ENCODE assay signal across 20 cellular contexts in genomic region chr11:101354801-101355200, GRCh38.
"Had no signal": no experiment of that assay in that cellular context is flagged by ENCODE, and none has a peak within 500 bp of the region (broad histone marks: within the 10 kb centered on the region; RNA-seq: fewer than 3 reads in every experiment).

No MANE protein-coding gene starts in this region.

- DNase-seq: stimulated activated CD4-positive, alpha-beta T cell treated with anti-CD3 and anti-CD28 coated beads, Interleukin-2, amount 100 ng/mL, for 48 hours; stimulated activated CD4-positive, alpha-beta T cell treated with anti-CD3 and anti-CD28 coated beads, Interleukin-4, amount 100 ng/mL, for 1 hour; stimulated activated CD4-positive, alpha-beta T cell treated with anti-CD3 and anti-CD28 coated beads, Interleukin-4, amount 100 ng/mL, for 24 hours; stimulated activated CD4-positive, alpha-beta T cell treated with anti-CD3 and anti-CD28 coated beads, Interleukin-4, amount 100 ng/mL, for 4 hours; stimulated activated CD8-positive, alpha-beta memory T cell treated with anti-CD3 and anti-CD28 coated beads, Interleukin-4, amount 100 ng/mL, for 48 hours; stimulated activated naive B cell treated with anti-CD40 and anti-IgM and Interleukin-4, amounts not matched to agents 10 μg/mL and 1 μg/mL and 100 μg/mL, for 72 hours; stimulated activated naive CD4-positive, alpha-beta T cell; stimulated activated naive CD4-positive, alpha-beta T cell treated with Interleukin-2 at 50 U/mL for 16 hours; stimulated activated naive CD8-positive, alpha-beta T cell treated with anti-CD3 and anti-CD28 coated beads, Interleukin-15, amount 100 ng/mL, for 72 hours; stimulated activated naive CD8-positive, alpha-beta T cell treated with anti-CD3 and anti-CD28 coated beads, Interleukin-15, Interleukin-2, amounts not matched to agents 100 U/mL and 50 U/mL, for 24 hours; stomach; substantia nigra; testis; thyroid gland; tibial artery; transverse colon; trophoblast cell; upper lobe of left lung; upper lobe of right lung; uterus had no signal
